Comparison of ENCODE assay signal across 9 cellular contexts in the genomic region with DNA sequence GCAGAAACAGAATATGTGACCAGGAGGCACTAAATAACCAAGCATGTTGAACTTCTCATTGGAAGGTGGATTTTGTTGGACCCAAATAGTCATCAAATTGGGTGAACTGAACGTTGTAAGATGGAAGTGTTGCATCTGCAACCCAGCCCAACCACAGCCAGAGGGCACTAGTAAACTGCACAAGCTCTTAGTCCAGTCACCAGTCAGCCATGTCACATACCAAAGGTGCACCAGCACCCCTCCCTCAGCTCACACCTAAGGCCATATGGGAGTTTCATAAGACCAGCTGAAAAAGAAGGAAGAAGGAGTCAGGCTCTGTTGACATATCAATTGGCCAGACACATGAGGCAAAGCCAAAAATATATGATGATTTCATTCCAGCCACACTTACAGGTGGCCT.
A peak's percentile ranks its signal among the peaks of the same experiment; 100 is the strongest.
DNase-seq lines count a peak whose midpoint lies in the region; ATAC-seq and TF ChIP-seq lines count a peak whose summit lies in the region.
"Had no signal": no experiment of that assay in that cellular context is flagged by ENCODE, and none has a peak within 500 bp of the region (broad histone marks: within the 10 kb centered on the region; RNA-seq: fewer than 3 reads in every experiment).

No MANE protein-coding gene starts in this region.

- no peaks in the 10 kb centered on the region for H3K9me3 ChIP-seq in IMR-90 (ENCODE audit: control insufficient read depth, insufficient read depth, low read length)

- H3K23ac ChIP-seq in IMR-90 (ENCODE audit: low read depth, low read length) = no peak overlapping the region

- H3K79me1 ChIP-seq in IMR-90 (ENCODE audit: low read depth in 1 of 2, low read length in 2 of 2) = no peaks in the 10 kb centered on the region

- POLR2A ChIA-PET in IMR-90 (lab: Charles Lee; ENCODE audit: unreplicated experiment) = no interaction called here

- no peak for DNase-seq in AG10803 (ENCODE audit: low read depth)
- DNase-seq in IMR-90 = no peak
- peak; percentile 66 for DNase-seq in epithelial cell of prostate (ENCODE audit: low read depth, low spot score)
- no peak for DNase-seq in NCI-H1436 (lab: John Stamatoyannopoulos, UW)
- DNase-seq in mesenteric fat pad (ENCODE audit: low spot score) = no peak
- DNase-seq in lower leg skin (ENCODE audit: low spot score in 2 of 2) = no peak
- DNase-seq in NCI-H2196 treated with DMSO at 0.1 percent for 48 hours (lab: John Stamatoyannopoulos, UW; ENCODE audit: unreplicated experiment) = no peak
- DNase-seq: stimulated activated CD4-positive, alpha-beta T cell treated with anti-CD3 and anti-CD28 coated beads, Interleukin-4, amount 100 ng/mL, for 24 hours had no signal

- no peak overlapping the region for H4K8ac ChIP-seq in IMR-90 (ENCODE audit: low read depth in 2 of 2, low read length in 2 of 2)

- TF ChIP-seq POLR2A in IMR-90 (IDR thresholded peaks at IDR 0.05; ENCODE audit: low read depth, low read length) (no peak), lower leg skin (IDR thresholded peaks at IDR 0.05) (no peak)

- H3K27ac ChIP-seq in IMR-90 (ENCODE audit: insufficient read depth, low read length) (no peak overlapping the region), epithelial cell of prostate (peak overlapping the region; percentile 61)

- WGBS in IMR-90 (ENCODE audit: extremely low coverage in 2 of 2, insufficient read length in 1 of 2), 2 experiments = no CpG with 5 or more reads among the region's 1 CpG
- WGBS in lower leg skin, 2 donors = 60 to 63% methylated on average over 1 of the region's 1 CpG

- no peak overlapping the region for H3K14ac ChIP-seq in IMR-90 (replicated peaks; ENCODE audit: low read depth, low read length)

- no peak overlapping the region for H3K4me2 ChIP-seq in IMR-90 (ENCODE audit: low read depth, low read length)

- peaks cover 7% of the 10 kb centered on the region for H3K4me1 ChIP-seq in IMR-90 (ENCODE audit: control insufficient read depth, insufficient read depth, low read length)

- H4K5ac ChIP-seq in IMR-90 (ENCODE audit: low read depth, low read length) = no peak overlapping the region

- dilution Hi-C loops in IMR-90 (cut with HindIII; ENCODE audit: low sequenced_read_pairs, unreplicated experiment) = no loop called here

- H2BK120ac ChIP-seq in IMR-90 (ENCODE audit: low read depth, low read length) = no peak overlapping the region

- no peak overlapping the region for H2AK9ac ChIP-seq in IMR-90 (replicated peaks; ENCODE audit: low read depth, low read length, poor library complexity)

- H2BK5ac ChIP-seq in IMR-90 (ENCODE audit: low read depth, low read length, poor library complexity, severe bottlenecking) = no peak overlapping the region

- H3K56ac ChIP-seq in IMR-90 (ENCODE audit: extremely low read depth, insufficient read depth, low read length) = no peak overlapping the region

- H3K4me3 ChIP-seq in AG10803 (ENCODE audit: low read length) = no peak overlapping the region
- no peak overlapping the region for H3K4me3 ChIP-seq in IMR-90 (ENCODE audit: insufficient read depth, low read depth, low read length)
- H3K4me3 ChIP-seq in lower leg skin (ENCODE audit: low read depth, poor library complexity, severe bottlenecking) = no peak overlapping the region

- no peak overlapping the region for H3K9ac ChIP-seq in IMR-90 (ENCODE audit: low read depth, low read length)

- in situ Hi-C loops in IMR-90 (cut with MboI; ENCODE audit: low sequenced_read_pairs) = loop anchor here (5.0 kb wide), 1 partner anchor 788 kb away; no protein-coding TSS in a partner anchor

- ATAC-seq in GM19463 (IDR thresholded peaks at IDR 0.05; ENCODE audit: unreplicated experiment) = peak; percentile 44
- no peak for ATAC-seq in IMR-90 (ENCODE audit: low read depth)

- intact Hi-C loops in IMR-90 (cut with micrococcal nuclease) (no loop called here), lower leg skin (cut with DNase I; ENCODE audit: low total_unique reads) (no loop called here)

- peaks cover 3% of the 10 kb centered on the region; the same call in 1 of the 2 replicates for H3K9me1 ChIP-seq in IMR-90 (ENCODE audit: insufficient read depth, low read length)

- H2AK5ac ChIP-seq in IMR-90 (ENCODE audit: low read depth, low read length) = no peak overlapping the region

- no peak for TF ChIP-seq RAD21 in IMR-90 (IDR thresholded peaks at IDR 0.05; ENCODE audit: low read length)

- H4K91ac ChIP-seq in IMR-90 (ENCODE audit: insufficient read depth, low read depth, low read length) = no peak overlapping the region

- H3K27me3 ChIP-seq in IMR-90 (ENCODE audit: control insufficient read depth, insufficient read depth, low read length) = no peaks in the 10 kb centered on the region; the same call in 1 of the 2 replicates

- TF ChIP-seq CTCF in AG10803 (conservative IDR thresholded peaks at IDR 0.05; ENCODE audit: low read length) (peak; percentile 23), IMR-90 (conservative IDR thresholded peaks at IDR 0.05; ENCODE audit: low read depth, low read length) (0 out of 2 replicates have a peak, but pooled peaks have one; percentile 9), lower leg skin (IDR thresholded peaks at IDR 0.05) (no peak)

- BruUV-seq in IMR-90 (replicated peaks; lab: Mats Ljungman, UMichigan) = no TSS peak

- H3K4ac ChIP-seq in IMR-90 (ENCODE audit: low read depth, low read length) = no peak overlapping the region

- H3K36me3 ChIP-seq in IMR-90 (ENCODE audit: control insufficient read depth, insufficient read depth, low read length) = no peaks in the 10 kb centered on the region

- CTCF ChIA-PET in IMR-90 (lab: Yijun Ruan, JAX) = no interaction called here

- no peaks in the 10 kb centered on the region for H4K20me1 ChIP-seq in IMR-90 (ENCODE audit: insufficient read depth, low read length)

- no peak overlapping the region for H2BK20ac ChIP-seq in IMR-90 (ENCODE audit: low read depth, low read length)

- H2AFZ ChIP-seq in IMR-90 (replicated peaks; ENCODE audit: low read length, poor library complexity) = no peak overlapping the region

- H3K18ac ChIP-seq in IMR-90 (ENCODE audit: low read depth, low read length) = no peak overlapping the region

- H2BK15ac ChIP-seq in IMR-90 (ENCODE audit: low read depth, low read length) = no peak overlapping the region

TF ChIP-seq in IMR-90, 13 proteins besides CTCF, POLR2A, EP300 and RAD21:
- no peak for TF ChIP-seq RCOR1 (IDR thresholded peaks at IDR 0.05; ENCODE audit: insufficient replicate concordance, low read length)
- no peak for TF ChIP-seq NFE2L2 (IDR thresholded peaks at IDR 0.05; ENCODE audit: low read depth, low read length)
- TF ChIP-seq CEBPB (IDR thresholded peaks at IDR 0.05; ENCODE audit: low read depth, low read length) = no peak
- TF ChIP-seq, protein P1, sequence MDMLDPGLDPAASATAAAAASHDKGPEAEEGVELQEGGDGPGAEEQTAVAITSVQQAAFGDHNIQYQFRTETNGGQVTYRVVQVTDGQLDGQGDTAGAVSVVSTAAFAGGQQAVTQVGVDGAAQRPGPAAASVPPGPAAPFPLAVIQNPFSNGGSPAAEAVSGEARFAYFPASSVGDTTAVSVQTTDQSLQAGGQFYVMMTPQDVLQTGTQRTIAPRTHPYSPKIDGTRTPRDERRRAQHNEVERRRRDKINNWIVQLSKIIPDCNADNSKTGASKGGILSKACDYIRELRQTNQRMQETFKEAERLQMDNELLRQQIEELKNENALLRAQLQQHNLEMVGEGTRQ (IDR thresholded peaks at IDR 0.05; ENCODE audit: low read depth, low read length) = no peak
- no peak for TF ChIP-seq MXI1 (IDR thresholded peaks at IDR 0.05; ENCODE audit: borderline replicate concordance, low read depth, low read length)
- no peak for TF ChIP-seq MAZ (IDR thresholded peaks at IDR 0.05; ENCODE audit: borderline replicate concordance, low read depth, low read length)
- no peak for TF ChIP-seq BHLHE40 (IDR thresholded peaks at IDR 0.05; ENCODE audit: low read depth, low read length)
- TF ChIP-seq RFX5 (IDR thresholded peaks at IDR 0.05; ENCODE audit: low read depth, low read length) = no peak
- no peak for TF ChIP-seq FOS (IDR thresholded peaks at IDR 0.05; ENCODE audit: low read depth, low read length)
- TF ChIP-seq MAFK (IDR thresholded peaks at IDR 0.05; ENCODE audit: low read depth, low read length) = no peak
- TF ChIP-seq SMC3 (IDR thresholded peaks at IDR 0.05; ENCODE audit: low read depth, low read length) = no peak

Comparison
In these comparisons a context has a peak if more than half of its experiments do, and no peak if none do; other contexts are left out.
1. CTCF ChIP-seq: peak in AG10803 (single experiment) and IMR-90 (single experiment); none in lower leg skin (0 of 3).